In the genomic region with DNA sequence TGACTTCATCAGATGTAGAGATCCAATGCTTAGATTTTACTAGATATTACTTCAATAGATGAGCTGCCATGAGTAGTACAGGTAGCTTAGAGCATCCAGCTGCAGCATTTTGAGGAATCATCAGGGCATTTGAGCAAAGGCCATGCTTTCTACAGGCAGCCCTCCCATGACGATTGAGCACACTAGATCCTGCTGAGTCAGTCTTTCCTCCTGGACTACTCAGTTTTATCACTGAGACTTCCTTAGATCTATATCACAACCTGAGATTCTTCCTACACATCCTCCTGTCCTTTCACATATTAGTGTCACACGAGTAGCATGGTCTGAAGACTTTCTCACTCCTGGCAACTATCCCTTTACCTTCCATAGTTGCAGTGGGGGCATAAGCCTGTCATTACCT, we compare ENCODE assay signal across 29 cellular contexts.
"Had no signal": no experiment of that assay in that cellular context is flagged by ENCODE, and none has a peak within 500 bp of the region (broad histone marks: within the 10 kb centered on the region; RNA-seq: fewer than 3 reads in every experiment).

No MANE protein-coding gene starts in this region.

- H3K27ac ChIP-seq: coronary artery, esophagus squamous epithelium, heart right ventricle, lower lobe of right lung, ovary, psoas muscle, skin epidermis, spleen, testis, tibial artery, upper lobe of right lung, uterus had no signal

- H3K9me3 Mint-ChIP-seq: stimulated activated memory B cell treated with anti-CD40 and anti-IgM and Interleukin-4, amounts not matched to agents 10 μg/mL and 1 μg/mL and 100 μg/mL, for 72 hours had no signal

- H3K9me3 ChIP-seq: esophagus squamous epithelium, lower lobe of right lung, ovary, psoas muscle, testis, tibial artery, upper lobe of right lung, uterus had no signal

- H3K27me3 ChIP-seq: esophagus squamous epithelium, heart right ventricle, ovary, spleen, testis, tibial artery, upper lobe of right lung, uterus had no signal

- H3K36me3 Mint-ChIP-seq: stimulated activated memory B cell treated with anti-CD40 and anti-IgM and Interleukin-4, amounts not matched to agents 10 μg/mL and 1 μg/mL and 100 μg/mL, for 72 hours had no signal

- H3K27ac Mint-ChIP-seq: effector memory CD8-positive, alpha-beta T cell; natural killer cell; stimulated activated memory B cell treated with anti-CD40 and anti-IgM and Interleukin-4, amounts not matched to agents 10 μg/mL and 1 μg/mL and 100 μg/mL, for 72 hours had no signal

- ATAC-seq: effector memory CD8-positive, alpha-beta T cell; heart right ventricle; left ventricle myocardium superior; lower lobe of right lung; natural killer cell; psoas muscle; right cardiac atrium; stimulated activated memory B cell treated with anti-CD40 and anti-IgM and Interleukin-4, amounts not matched to agents 10 μg/mL and 1 μg/mL and 100 μg/mL, for 72 hours; stimulated activated naive CD8-positive, alpha-beta T cell treated with anti-CD3 and anti-CD28 coated beads, Interleukin-15, Interleukin-2, amounts not matched to agents 100 U/mL and 50 U/mL, for 24 hours; upper lobe of right lung had no signal

- H3K4me1 Mint-ChIP-seq: natural killer cell; stimulated activated memory B cell treated with anti-CD40 and anti-IgM and Interleukin-4, amounts not matched to agents 10 μg/mL and 1 μg/mL and 100 μg/mL, for 72 hours had no signal

- H3K27me3 Mint-ChIP-seq: effector memory CD8-positive, alpha-beta T cell; stimulated activated memory B cell treated with anti-CD40 and anti-IgM and Interleukin-4, amounts not matched to agents 10 μg/mL and 1 μg/mL and 100 μg/mL, for 72 hours had no signal

- FAIRE-seq: endometrium, keratinocyte had no signal

- H3K4me3 Mint-ChIP-seq: effector memory CD8-positive, alpha-beta T cell; natural killer cell; stimulated activated memory B cell treated with anti-CD40 and anti-IgM and Interleukin-4, amounts not matched to agents 10 μg/mL and 1 μg/mL and 100 μg/mL, for 72 hours had no signal

- H3K4me3 ChIP-seq: coronary artery, esophagus squamous epithelium, heart right ventricle, lower lobe of right lung, ovary, psoas muscle, skin epidermis, spleen, testis, tibial artery, upper lobe of right lung, uterus had no signal

- H3K36me3 ChIP-seq: esophagus squamous epithelium, heart right ventricle, lower lobe of right lung, ovary, spleen, tibial artery, upper lobe of right lung, uterus had no signal

- DNase-seq: dermis blood vessel endothelial cell; effector memory CD8-positive, alpha-beta T cell; erythroblast; esophagus squamous epithelium; foreskin melanocyte; glutamatergic neuron; heart right ventricle; hippocampal formation; left ventricle myocardium superior; lower lobe of right lung; natural killer cell; occipital lobe; ovary; posterior cingulate gyrus; psoas muscle; right cardiac atrium; spleen; stimulated activated CD4-positive, alpha-beta T cell treated with anti-CD3 and anti-CD28 coated beads, Interleukin-4, amount 100 ng/mL, for 4 hours; stimulated activated naive CD8-positive, alpha-beta T cell treated with anti-CD3 and anti-CD28 coated beads, Interleukin-15, Interleukin-2, amounts not matched to agents 100 U/mL and 50 U/mL, for 24 hours; substantia nigra; testis; tibial artery; upper lobe of right lung; uterus had no signal

- H3K4me1 ChIP-seq: esophagus squamous epithelium, heart right ventricle, lower lobe of right lung, psoas muscle, spleen, testis, tibial artery, upper lobe of right lung, uterus had no signal
